8 cellular contexts compared by ENCODE assay signal in the genomic region with DNA sequence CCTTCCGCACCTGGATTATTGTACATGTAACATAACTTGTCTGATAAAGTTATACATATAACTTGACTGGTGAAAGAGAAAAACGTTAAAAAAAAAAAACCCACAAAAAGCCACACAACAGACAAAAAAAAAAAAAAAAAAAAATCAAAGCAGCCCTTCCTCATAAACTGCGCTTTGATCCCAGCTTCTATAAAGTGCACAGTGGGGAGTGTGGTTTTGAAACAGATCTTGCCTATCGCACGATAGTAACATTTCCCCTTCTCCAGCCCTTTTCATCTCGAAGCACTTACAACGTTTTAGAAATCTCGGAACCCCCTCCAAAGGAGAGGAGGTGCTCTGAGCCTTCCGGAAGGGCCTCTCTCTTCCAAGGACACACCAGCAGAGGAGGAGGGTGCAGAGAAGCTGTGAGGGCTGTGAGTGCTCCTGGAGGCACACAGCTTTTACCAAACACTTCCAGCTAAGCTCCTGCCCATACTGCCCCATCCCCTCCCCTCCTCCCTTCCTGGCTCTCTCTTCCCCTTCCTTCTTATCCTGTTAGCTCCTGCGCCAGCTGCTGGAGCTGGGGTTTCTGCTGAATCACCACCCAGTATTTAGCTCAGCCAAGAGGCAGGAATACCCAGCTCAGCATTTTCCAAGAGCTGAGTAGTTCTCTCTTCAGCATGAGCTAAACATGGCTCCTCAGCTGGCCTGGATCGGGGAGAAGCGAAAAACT. TPM values are rescaled to one million over a fixed set of nuclear protein-coding genes. Genes with fewer than 3 reads are reported as not detected.
DNase-seq lines count a peak whose midpoint lies in the region; ATAC-seq and TF ChIP-seq lines count a peak whose summit lies in the region.

No MANE protein-coding gene starts in this region.

- H3K4me3 Mint-ChIP-seq in WTC11: peak overlapping the region; percentile 32
- H3K4me3 Mint-ChIP-seq in activated T-helper 1 cell treated with anti-CD3 and anti-CD28 coated beads, Interleukin-12 subunit alpha, Interleukin-12 subunit beta, Interleukin-2, Interleukin-4 antibody, amounts not matched to agents 30 ng/mL and 10 ng/mL and 1 ng/mL, durations not matched to agents 14 hours and 24 hours and 36 hours: no peak overlapping the region
- H3K4me3 Mint-ChIP-seq in stimulated activated naive B cell treated with anti-CD40 and anti-IgM and Interleukin-4, amounts not matched to agents 10 μg/mL and 1 μg/mL and 100 μg/mL, for 72 hours: no peak overlapping the region

- H3K36me3 ChIP-seq in left ventricle myocardium inferior (no peaks in the 10 kb centered on the region), psoas muscle (ENCODE audit: insufficient read depth in 1 of 2, low read depth in 1 of 2) (peaks cover 0 to 23% of the 10 kb centered on the region in 2 donors)

- H3K36me3 Mint-ChIP-seq in WTC11: peaks cover 56% of the 10 kb centered on the region
- no peaks in the 10 kb centered on the region for H3K36me3 Mint-ChIP-seq in activated T-helper 1 cell treated with anti-CD3 and anti-CD28 coated beads, Interleukin-12 subunit alpha, Interleukin-12 subunit beta, Interleukin-2, Interleukin-4 antibody, amounts not matched to agents 30 ng/mL and 10 ng/mL and 1 ng/mL, durations not matched to agents 14 hours and 24 hours and 36 hours (ENCODE audit: low read depth)
- no peaks in the 10 kb centered on the region for H3K36me3 Mint-ChIP-seq in stimulated activated naive B cell treated with anti-CD40 and anti-IgM and Interleukin-4, amounts not matched to agents 10 μg/mL and 1 μg/mL and 100 μg/mL, for 72 hours

- peaks cover 57% of the 10 kb centered on the region for H3K4me1 Mint-ChIP-seq in WTC11
- no peaks in the 10 kb centered on the region for H3K4me1 Mint-ChIP-seq in activated T-helper 1 cell treated with anti-CD3 and anti-CD28 coated beads, Interleukin-12 subunit alpha, Interleukin-12 subunit beta, Interleukin-2, Interleukin-4 antibody, amounts not matched to agents 30 ng/mL and 10 ng/mL and 1 ng/mL, durations not matched to agents 14 hours and 24 hours and 36 hours (ENCODE audit: low read depth)
- no peaks in the 10 kb centered on the region for H3K4me1 Mint-ChIP-seq in stimulated activated naive B cell treated with anti-CD40 and anti-IgM and Interleukin-4, amounts not matched to agents 10 μg/mL and 1 μg/mL and 100 μg/mL, for 72 hours

- no peaks in the 10 kb centered on the region for H3K27me3 Mint-ChIP-seq in WTC11 (ENCODE audit: low read depth)
- H3K27me3 Mint-ChIP-seq in activated T-helper 1 cell treated with anti-CD3 and anti-CD28 coated beads, Interleukin-12 subunit alpha, Interleukin-12 subunit beta, Interleukin-2, Interleukin-4 antibody, amounts not matched to agents 30 ng/mL and 10 ng/mL and 1 ng/mL, durations not matched to agents 14 hours and 24 hours and 36 hours (ENCODE audit: insufficient read depth): peaks cover 12% of the 10 kb centered on the region
- H3K27me3 Mint-ChIP-seq in stimulated activated naive B cell treated with anti-CD40 and anti-IgM and Interleukin-4, amounts not matched to agents 10 μg/mL and 1 μg/mL and 100 μg/mL, for 72 hours: peaks cover 17 to 37% of the 10 kb centered on the region in 2 donors

- DNase-seq in NCI-H1694 (lab: John Stamatoyannopoulos, UW) (peak; percentile 37), NCI-H1694 treated with DMSO at 0.1 percent for 48 hours (lab: John Stamatoyannopoulos, UW) (no peak), WTC11 (ENCODE audit: low spot score) (peak; percentile 44), left ventricle myocardium inferior (peak; percentile 80), psoas muscle (peak; percentile 83 to 92)
- no peak for DNase-seq in activated T-helper 1 cell treated with anti-CD3 and anti-CD28 coated beads, Interleukin-12 subunit alpha, Interleukin-12 subunit beta, Interleukin-2, Interleukin-4 antibody, amounts not matched to agents 30 ng/mL and 10 ng/mL and 1 ng/mL, durations not matched to agents 14 hours and 24 hours and 36 hours (ENCODE audit: low spot score)
- DNase-seq in stimulated activated naive B cell treated with anti-CD40 and anti-IgM and Interleukin-4, amounts not matched to agents 10 μg/mL and 1 μg/mL and 100 μg/mL, for 72 hours: no peak

- H3K27me3 ChIP-seq in left ventricle myocardium inferior (ENCODE audit: low read depth) (no peaks in the 10 kb centered on the region), psoas muscle (ENCODE audit: insufficient read depth in 3 of 3, low read length in 2 of 3) (no peaks in the 10 kb centered on the region)

- ATAC-seq in WTC11 (peak; percentile 68), psoas muscle (peak; percentile 81 to 87 (median 84)), HG03159 (IDR thresholded peaks at IDR 0.05; ENCODE audit: unreplicated experiment) (no peak)
- no peak for ATAC-seq in stimulated activated naive B cell treated with anti-CD40 and anti-IgM and Interleukin-4, amounts not matched to agents 10 μg/mL and 1 μg/mL and 100 μg/mL, for 72 hours (replicated peaks)

- intact Hi-C loops in left ventricle myocardium inferior (cut with micrococcal nuclease) (no loop called here), psoas muscle (cut with DNase I) (loop anchor here in 1 of 2 donors (2.0 kb wide), 1 partner anchor 28 kb away; the partner anchor contains the start of gene SLC7A8)
- intact Hi-C loops in activated T-helper 1 cell treated with anti-CD3 and anti-CD28 coated beads, Interleukin-12 subunit alpha, Interleukin-12 subunit beta, Interleukin-2, Interleukin-4 antibody, amounts not matched to agents 30 ng/mL and 10 ng/mL and 1 ng/mL, durations not matched to agents 14 hours and 24 hours and 36 hours (cut with micrococcal nuclease): no loop called here

- H3K4me3 ChIP-seq in left ventricle myocardium inferior (peak overlapping the region; percentile 60), psoas muscle (peak overlapping the region; percentile 68)

- H3K9me3 ChIP-seq in left ventricle myocardium inferior (replicated peaks) (no peaks in the 10 kb centered on the region), psoas muscle (no peaks in the 10 kb centered on the region)

- 14 to 24% (median 18%) methylated on average over 12 of the region's 12 CpGs for WGBS in psoas muscle, 3 donors

- peak overlapping the region; percentile 93 for H3K27ac Mint-ChIP-seq in WTC11
- H3K27ac Mint-ChIP-seq in activated T-helper 1 cell treated with anti-CD3 and anti-CD28 coated beads, Interleukin-12 subunit alpha, Interleukin-12 subunit beta, Interleukin-2, Interleukin-4 antibody, amounts not matched to agents 30 ng/mL and 10 ng/mL and 1 ng/mL, durations not matched to agents 14 hours and 24 hours and 36 hours: no peak overlapping the region
- H3K27ac Mint-ChIP-seq in stimulated activated naive B cell treated with anti-CD40 and anti-IgM and Interleukin-4, amounts not matched to agents 10 μg/mL and 1 μg/mL and 100 μg/mL, for 72 hours: no peak overlapping the region

- H3K27ac ChIP-seq in left ventricle myocardium inferior (replicated peaks) (peak overlapping the region; percentile 95), psoas muscle (peak overlapping the region; percentile 96)

- TF ChIP-seq CTCF in WTC11 (IDR thresholded peaks at IDR 0.05): no peak
- no peak for TF ChIP-seq CTCF in left ventricle myocardium inferior (IDR thresholded peaks at IDR 0.05; ENCODE audit: borderline replicate concordance)
- TF ChIP-seq CTCF in psoas muscle (IDR thresholded peaks at IDR 0.05): no peak

- peaks cover 49% of the 10 kb centered on the region for H3K4me1 ChIP-seq in left ventricle myocardium inferior
- peaks cover 56% of the 10 kb centered on the region for H3K4me1 ChIP-seq in psoas muscle

- POLR2A ChIA-PET in WTC11 (lab: Charles Lee): interaction anchor here (0.8 to 1.2 kb wide), 3 partner anchors 26 to 35 kb away, joined by 3 to 4 read pairs (median 3); no protein-coding TSS in a partner anchor

- CTCF ChIA-PET in WTC11 (lab: Charles Lee): interaction anchor here (0.6 to 2.2 kb wide), 13 partner anchors 20 to 225 kb away, joined by 3 to 18 read pairs (median 3); partner anchors contain the start of genes SLC22A17 and SLC7A8

- no peaks in the 10 kb centered on the region for H3K9me3 Mint-ChIP-seq in WTC11
- H3K9me3 Mint-ChIP-seq in activated T-helper 1 cell treated with anti-CD3 and anti-CD28 coated beads, Interleukin-12 subunit alpha, Interleukin-12 subunit beta, Interleukin-2, Interleukin-4 antibody, amounts not matched to agents 30 ng/mL and 10 ng/mL and 1 ng/mL, durations not matched to agents 14 hours and 24 hours and 36 hours: no peaks in the 10 kb centered on the region
- no peaks in the 10 kb centered on the region for H3K9me3 Mint-ChIP-seq in stimulated activated naive B cell treated with anti-CD40 and anti-IgM and Interleukin-4, amounts not matched to agents 10 μg/mL and 1 μg/mL and 100 μg/mL, for 72 hours

RNA-seq across cellular contexts. Expression of gene SLC7A8, which starts 28.4 kb away (rescaled TPM):
- total RNA-seq in WTC11 (2021) (200 to 207 TPM (median 201 TPM) in 3 replicates), left ventricle myocardium inferior (10.6 TPM), psoas muscle (10 to 100 TPM in 3 of 4 donors, 1 to 10 TPM in 1; 7.5 to 43.0 (median 24.1) TPM)
- polyA plus RNA-seq in psoas muscle: 10 to 100 TPM; 10.4 to 72.6 (median 44.2) TPM
- not detected in 2 replicates for total RNA-seq in activated T-helper 1 cell treated with anti-CD3 and anti-CD28 coated beads, Interleukin-12 subunit alpha, Interleukin-12 subunit beta, Interleukin-2, Interleukin-4 antibody, amounts not matched to agents 30 ng/mL and 10 ng/mL and 1 ng/mL, durations not matched to agents 14 hours and 24 hours and 36 hours

RNA-seq across cellular contexts. Expression of gene CEBPE, which starts 36.0 kb away (rescaled TPM):
- total RNA-seq in WTC11 (2021): not detected in 3 replicates
- not detected for total RNA-seq in left ventricle myocardium inferior
- under 1 TPM in 2 of 4 donors, not detected in 2; 0.17 to 0.22 TPM for total RNA-seq in psoas muscle
- under 1 TPM in 2 of 3 donors, not detected in 1; 0.03 to 0.19 TPM for polyA plus RNA-seq in psoas muscle
- total RNA-seq in activated T-helper 1 cell treated with anti-CD3 and anti-CD28 coated beads, Interleukin-12 subunit alpha, Interleukin-12 subunit beta, Interleukin-2, Interleukin-4 antibody, amounts not matched to agents 30 ng/mL and 10 ng/mL and 1 ng/mL, durations not matched to agents 14 hours and 24 hours and 36 hours: not detected in 2 replicates

RNA-seq across cellular contexts. Expression of gene CIROP, which starts 50.2 kb away (rescaled TPM):
- total RNA-seq in WTC11 (2021) (0.07 to 0.11 TPM in 2 of 3 replicates, not detected in the other), left ventricle myocardium inferior (not detected), psoas muscle (not detected)
- under 1 TPM in 1 of 3 donors, not detected in 2; 0.03 TPM for polyA plus RNA-seq in psoas muscle
- not detected in 2 replicates for total RNA-seq in activated T-helper 1 cell treated with anti-CD3 and anti-CD28 coated beads, Interleukin-12 subunit alpha, Interleukin-12 subunit beta, Interleukin-2, Interleukin-4 antibody, amounts not matched to agents 30 ng/mL and 10 ng/mL and 1 ng/mL, durations not matched to agents 14 hours and 24 hours and 36 hours

RNA-seq across cellular contexts. Expression of gene C14orf119, which starts 59.7 kb away (rescaled TPM):
- total RNA-seq in WTC11 (2021): 67.8 to 81.3 TPM (median 71.3 TPM) in 3 replicates
- total RNA-seq in left ventricle myocardium inferior: 25.2 TPM
- 10 to 100 TPM; 24.2 to 31.3 (median 27.0) TPM for total RNA-seq in psoas muscle
- polyA plus RNA-seq in psoas muscle: 10 to 100 TPM; 23.2 to 65.3 (median 47.1) TPM
- total RNA-seq in activated T-helper 1 cell treated with anti-CD3 and anti-CD28 coated beads, Interleukin-12 subunit alpha, Interleukin-12 subunit beta, Interleukin-2, Interleukin-4 antibody, amounts not matched to agents 30 ng/mL and 10 ng/mL and 1 ng/mL, durations not matched to agents 14 hours and 24 hours and 36 hours: 49.7 and 55.6 TPM in 2 replicates

Comparison
In these comparisons a context has a peak if more than half of its experiments do, and no peak if none do; other contexts are left out.
1. DNase-seq: peak in NCI-H1694 (single experiment), WTC11 (single experiment), left ventricle myocardium inferior (single experiment) and psoas muscle (2 of 2); none in NCI-H1694 treated with DMSO at 0.1 percent for 48 hours (single experiment), activated T-helper 1 cell treated with anti-CD3 and anti-CD28 coated beads, Interleukin-12 subunit alpha, Interleukin-12 subunit beta, Interleukin-2, Interleukin-4 antibody, amounts not matched to agents 30 ng/mL and 10 ng/mL and 1 ng/mL, durations not matched to agents 14 hours and 24 hours and 36 hours (single experiment) and stimulated activated naive B cell treated with anti-CD40 and anti-IgM and Interleukin-4, amounts not matched to agents 10 μg/mL and 1 μg/mL and 100 μg/mL, for 72 hours (single experiment).
2. ATAC-seq: peak in WTC11 (single experiment) and psoas muscle (4 of 4); none in HG03159 (single experiment) and stimulated activated naive B cell treated with anti-CD40 and anti-IgM and Interleukin-4, amounts not matched to agents 10 μg/mL and 1 μg/mL and 100 μg/mL, for 72 hours (0 of 2).